16 cellular contexts compared by ENCODE assay signal in the genomic region with DNA sequence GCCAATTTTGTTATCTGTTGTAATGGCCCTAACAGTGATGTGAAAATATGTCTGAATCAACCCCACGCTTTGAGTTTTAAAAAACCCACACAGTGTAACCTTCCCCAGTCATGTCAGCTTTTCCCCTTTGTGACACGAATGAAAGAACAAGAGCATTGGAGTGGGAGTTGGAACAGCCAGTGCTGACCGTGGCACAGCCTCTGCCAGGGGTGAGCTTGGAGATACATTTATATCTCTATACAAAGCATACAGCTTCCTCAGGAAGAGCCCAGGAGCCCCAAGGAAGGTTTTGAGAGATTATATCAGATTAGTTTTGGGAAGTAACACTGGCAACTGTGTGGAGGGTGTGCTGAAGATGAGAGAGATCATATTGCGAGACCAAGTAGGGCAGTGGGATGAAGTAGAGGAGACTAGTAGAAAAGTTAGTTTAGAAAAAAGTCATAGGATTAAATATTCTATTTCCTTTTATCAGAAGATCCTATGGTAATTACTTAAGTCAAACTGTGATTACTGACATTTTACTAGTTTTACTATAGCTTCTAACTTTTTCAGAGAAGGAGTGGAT. TPM values are rescaled to one million over a fixed set of nuclear protein-coding genes. Genes with fewer than 3 reads are reported as not detected.
A peak's percentile ranks its signal among the peaks of the same experiment; 100 is the strongest.
DNase-seq lines count a peak whose midpoint lies in the region; ATAC-seq and TF ChIP-seq lines count a peak whose summit lies in the region.
"Had no signal": no experiment of that assay in that cellular context is flagged by ENCODE, and none has a peak within 500 bp of the region (broad histone marks: within the 10 kb centered on the region; RNA-seq: fewer than 3 reads in every experiment).

No MANE protein-coding gene starts in this region.

- TF ChIP-seq CTCF in mammary epithelial cell (conservative IDR thresholded peaks at IDR 0.05 in 1 of 2, IDR thresholded peaks at IDR 0.05 in 1 of 2; ENCODE audit: extremely low read depth in 1 of 2, insufficient read depth in 1 of 2, low read depth in 1 of 2, low read length in 2 of 2) (no peak), breast epithelium (IDR thresholded peaks at IDR 0.05) (no peak), WERI-Rb-1 (IDR thresholded peaks at IDR 0.05; ENCODE audit: low read depth, low read length) (no peak)

- H3K9ac ChIP-seq in mammary epithelial cell (ENCODE audit: insufficient read depth, low read length): no peak overlapping the region

- CTCF ChIA-PET in mammary epithelial cell (lab: Charles Lee; ENCODE audit: low non-redundant PET): no interaction called here

- 55% methylated on average over 4 of the region's 4 CpGs for WGBS in mammary epithelial cell (ENCODE audit: low coverage, missing lambda C conversion rate)

- DNase-seq in mammary epithelial cell (no peak), breast epithelium (ENCODE audit: low spot score in 2 of 2) (no peak), SJCRH30 (peak; percentile 3 to 55), WERI-Rb-1 (no peak), NCI-H526 (lab: John Stamatoyannopoulos, UW) (no peak)
- peak; percentile 35 for DNase-seq in stimulated activated naive CD8-positive, alpha-beta T cell treated with anti-CD3 and anti-CD28 coated beads, Interleukin-15, Interleukin-2, amounts not matched to agents 100 U/mL and 50 U/mL, for 24 hours
- DNase-seq in activated effector memory CD4-positive, alpha-beta T cell treated with anti-CD3 and anti-CD28 coated beads, Interleukin-2, amount 50 U/mL, for 16 hours: no peak
- DNase-seq: activated naive CD8-positive, alpha-beta T cell treated with anti-CD3 and anti-CD28 coated beads, Interleukin-2, amount 10 ng/mL, durations not matched to agents 7 days and 5 days; BE2C; DMS79 treated with DMSO at 0.1 percent for 48 hours; NCI-H1048; NCI-H2171 treated with DMSO at 0.1 percent for 48 hours; psoas muscle; uterus had no signal

- in situ Hi-C loops in mammary epithelial cell (cut with MboI; ENCODE audit: low sequenced_read_pairs in 2 of 2): no loop called here

- H3K27me3 Mint-ChIP-seq in dendritic cell treated with granulocyte-macrophage colony-stimulating factor and Interleukin-4, amounts not matched to agents 40 ng/mL and 50 ng/mL, for 4 days: no peaks in the 10 kb centered on the region
- H3K27me3 Mint-ChIP-seq: activated naive CD8-positive, alpha-beta T cell treated with anti-CD3 and anti-CD28 coated beads, Interleukin-2, amount 10 ng/mL, durations not matched to agents 7 days and 5 days had no signal

- peak; percentile 85 for ATAC-seq in stimulated activated naive CD8-positive, alpha-beta T cell treated with anti-CD3 and anti-CD28 coated beads, Interleukin-15, Interleukin-2, amounts not matched to agents 100 U/mL and 50 U/mL, for 24 hours

- intact Hi-C loops in mammary epithelial cell (cut with micrococcal nuclease) (no loop called here), breast epithelium (cut with DNase I; ENCODE audit: low total_unique reads) (loop anchor here (2.0 kb wide), 1 partner anchor 36 kb away; no protein-coding TSS in a partner anchor)
- intact Hi-C loops in dendritic cell treated with granulocyte-macrophage colony-stimulating factor and Interleukin-4, amounts not matched to agents 40 ng/mL and 50 ng/mL, for 4 days (cut with micrococcal nuclease): loop anchor here (5.0 kb wide), 1 partner anchor 37 kb away; no protein-coding TSS in a partner anchor

- H3K4me3 ChIP-seq in mammary epithelial cell (replicated peaks in 1 of 3; ENCODE audit: insufficient read depth in 1 of 3, low read depth in 2 of 3, low read length in 3 of 3) (no peak overlapping the region), breast epithelium (no peak overlapping the region), SJCRH30 (no peak overlapping the region), WERI-Rb-1 (ENCODE audit: low read depth, low read length) (no peak overlapping the region)
- H3K4me3 ChIP-seq: psoas muscle, uterus had no signal

- no peaks in the 10 kb centered on the region for H4K20me1 ChIP-seq in mammary epithelial cell (ENCODE audit: insufficient read depth, low read length)

- peaks cover 3% of the 10 kb centered on the region for H3K4me1 ChIP-seq in mammary epithelial cell (ENCODE audit: insufficient read depth, low read length)
- no peaks in the 10 kb centered on the region for H3K4me1 ChIP-seq in breast epithelium
- 0 out of 2 replicates have a peak, but pooled peaks cover 5% of the 10 kb centered on the region for H3K4me1 ChIP-seq in SJCRH30
- H3K4me1 ChIP-seq: BE2C, uterus had no signal

- peaks cover 4% of the 10 kb centered on the region for H3K36me3 Mint-ChIP-seq in dendritic cell treated with granulocyte-macrophage colony-stimulating factor and Interleukin-4, amounts not matched to agents 40 ng/mL and 50 ng/mL, for 4 days (ENCODE audit: low read depth)

- H3K9me3 Mint-ChIP-seq in dendritic cell treated with granulocyte-macrophage colony-stimulating factor and Interleukin-4, amounts not matched to agents 40 ng/mL and 50 ng/mL, for 4 days: no peaks in the 10 kb centered on the region
- H3K9me3 Mint-ChIP-seq: activated naive CD8-positive, alpha-beta T cell treated with anti-CD3 and anti-CD28 coated beads, Interleukin-2, amount 10 ng/mL, durations not matched to agents 7 days and 5 days had no signal

- H2AFZ ChIP-seq in mammary epithelial cell (ENCODE audit: low read depth, low read length): peak overlapping the region; percentile 22

- H3K79me2 ChIP-seq in mammary epithelial cell (ENCODE audit: insufficient read depth, low read length): no peaks in the 10 kb centered on the region

- dilution Hi-C loops in mammary epithelial cell (cut with HindIII; ENCODE audit: low sequenced_read_pairs): no loop called here

- no TSS peak for BruUV-seq in mammary epithelial cell (replicated peaks; lab: Mats Ljungman, UMichigan)

- no peaks in the 10 kb centered on the region for H3K27me3 ChIP-seq in mammary epithelial cell (ENCODE audit: insufficient read depth, low read length)
- H3K27me3 ChIP-seq in breast epithelium: no peaks in the 10 kb centered on the region
- H3K27me3 ChIP-seq in SJCRH30: no peaks in the 10 kb centered on the region
- no peaks in the 10 kb centered on the region for H3K27me3 ChIP-seq in WERI-Rb-1 (ENCODE audit: insufficient read depth, low read depth, severe bottlenecking)
- H3K27me3 ChIP-seq: BE2C, uterus had no signal

- no peak overlapping the region for H3K27ac ChIP-seq in mammary epithelial cell (ENCODE audit: insufficient read depth, low read depth, low read length)
- H3K27ac ChIP-seq in breast epithelium: no peak overlapping the region
- H3K27ac ChIP-seq in SJCRH30: no peak overlapping the region
- no peak overlapping the region for H3K27ac ChIP-seq in WERI-Rb-1
- H3K27ac ChIP-seq: epithelial cell of prostate, psoas muscle, uterus had no signal

- H3K4me1 Mint-ChIP-seq in dendritic cell treated with granulocyte-macrophage colony-stimulating factor and Interleukin-4, amounts not matched to agents 40 ng/mL and 50 ng/mL, for 4 days (ENCODE audit: low read depth): peaks cover 49% of the 10 kb centered on the region

- no peak overlapping the region for H3K4me3 Mint-ChIP-seq in dendritic cell treated with granulocyte-macrophage colony-stimulating factor and Interleukin-4, amounts not matched to agents 40 ng/mL and 50 ng/mL, for 4 days
- H3K4me3 Mint-ChIP-seq: activated naive CD8-positive, alpha-beta T cell treated with anti-CD3 and anti-CD28 coated beads, Interleukin-2, amount 10 ng/mL, durations not matched to agents 7 days and 5 days had no signal

- peak overlapping the region; percentile 74 for H3K27ac Mint-ChIP-seq in dendritic cell treated with granulocyte-macrophage colony-stimulating factor and Interleukin-4, amounts not matched to agents 40 ng/mL and 50 ng/mL, for 4 days
- H3K27ac Mint-ChIP-seq: activated naive CD8-positive, alpha-beta T cell treated with anti-CD3 and anti-CD28 coated beads, Interleukin-2, amount 10 ng/mL, durations not matched to agents 7 days and 5 days had no signal

- H3K9me3 ChIP-seq in mammary epithelial cell (replicated peaks; ENCODE audit: insufficient read depth, low read length) (no peaks in the 10 kb centered on the region), breast epithelium (no peaks in the 10 kb centered on the region), SJCRH30 (replicated peaks) (no peaks in the 10 kb centered on the region; the same call in 1 of the 2 replicates), WERI-Rb-1 (ENCODE audit: severe bottlenecking) (no peaks in the 10 kb centered on the region)
- H3K9me3 ChIP-seq: BE2C, psoas muscle, uterus had no signal

- no peak for TF ChIP-seq POLR2A in breast epithelium (IDR thresholded peaks at IDR 0.05)

- no peak overlapping the region for H3K4me2 ChIP-seq in mammary epithelial cell (ENCODE audit: insufficient read depth, low read depth, low read length)

- no peaks in the 10 kb centered on the region for H3K36me3 ChIP-seq in mammary epithelial cell (ENCODE audit: insufficient read depth, low read length)
- no peaks in the 10 kb centered on the region for H3K36me3 ChIP-seq in breast epithelium
- no peaks in the 10 kb centered on the region for H3K36me3 ChIP-seq in SJCRH30
- H3K36me3 ChIP-seq in WERI-Rb-1: peaks cover 5% of the 10 kb centered on the region
- H3K36me3 ChIP-seq: BE2C, uterus had no signal

RNA-seq across cellular contexts. Expression of gene LRRC8B, which starts 15.9 kb away (rescaled TPM):
- 1 to 10 TPM; 3.8 to 5.2 TPM for total RNA-seq in mammary epithelial cell
- polyA plus RNA-seq in mammary epithelial cell: 1.7 TPM
- polyA minus RNA-seq in mammary epithelial cell: 0.78 TPM
- 10 to 100 TPM; 11.5 to 25.3 (median 12.3) TPM for total RNA-seq in breast epithelium
- total RNA-seq in SJCRH30 (2014; rRNA removed; shearing (Covaris generic)): 6.5 and 9.2 TPM in 2 replicates

Comparison
In these comparisons a context has a peak if more than half of its experiments do, and no peak if none do; other contexts are left out.
1. DNase-seq: peak in SJCRH30 (2 of 2) and stimulated activated naive CD8-positive, alpha-beta T cell treated with anti-CD3 and anti-CD28 coated beads, Interleukin-15, Interleukin-2, amounts not matched to agents 100 U/mL and 50 U/mL, for 24 hours (single experiment); none in mammary epithelial cell (single experiment), breast epithelium (0 of 2), activated effector memory CD4-positive, alpha-beta T cell treated with anti-CD3 and anti-CD28 coated beads, Interleukin-2, amount 50 U/mL, for 16 hours (single experiment), WERI-Rb-1 (single experiment) and NCI-H526 (0 of 2).